ENCODE assay signal across 16 cellular contexts in the genomic region with DNA sequence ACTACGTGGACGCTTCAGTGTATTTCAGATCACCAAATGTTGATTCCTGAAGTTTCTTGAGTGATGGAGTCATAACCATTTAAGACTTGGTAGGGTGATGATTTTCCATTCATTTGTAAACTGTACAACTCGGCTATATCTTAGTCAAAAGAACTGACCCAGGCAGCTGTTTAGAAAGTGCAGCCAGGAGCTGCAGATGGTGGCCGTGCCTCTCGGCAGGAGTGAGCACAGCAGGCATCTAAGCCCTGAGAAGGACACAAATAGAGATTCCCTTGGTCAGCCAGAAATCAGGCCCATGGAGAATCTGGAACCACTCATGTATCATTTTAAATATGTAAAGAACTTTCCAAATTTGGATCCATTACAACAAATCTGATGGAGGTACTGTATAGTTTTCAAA.
"Had no signal": no experiment of that assay in that cellular context is flagged by ENCODE, and none has a peak within 500 bp of the region (broad histone marks: within the 10 kb centered on the region; RNA-seq: fewer than 3 reads in every experiment).

No MANE protein-coding gene starts in this region.

- ATAC-seq: left lobe of liver; pancreas; sciatic nerve; stimulated activated naive B cell treated with anti-CD40 and anti-IgM and Interleukin-4, amounts not matched to agents 10 μg/mL and 1 μg/mL and 100 μg/mL, for 72 hours had no signal

- FAIRE-seq: bronchial epithelial cell, kidney, pancreas, urothelium cell line had no signal

- DNase-seq: activated CD4-positive, alpha-beta T cell treated with anti-CD3 and anti-CD28 coated beads, Interleukin-2, amount 50 U/mL, for 1 hour; activated CD8-positive, alpha-beta memory T cell treated with anti-CD3 and anti-CD28 coated beads, Interleukin-2, amount 50 U/mL, for 4 hours; activated effector memory CD4-positive, alpha-beta T cell treated with anti-CD3 and anti-CD28 coated beads, Interleukin-2, amount 50 U/mL, for 16 hours; activated naive CD4-positive, alpha-beta T cell treated with anti-CD3 and anti-CD28 coated beads, Interleukin-2, amount 50 U/mL, for 16 hours; activated T-cell treated with anti-CD3 and anti-CD28 coated beads, Interleukin-2, amount 50 U/mL, for 48 hours; aorta; dorsolateral prefrontal cortex; kidney; naive B cell; pancreas; stimulated activated naive B cell treated with anti-CD40 and anti-IgM and Interleukin-4, amounts not matched to agents 10 μg/mL and 1 μg/mL and 100 μg/mL, for 72 hours had no signal

- H3K36me3 ChIP-seq: pancreas, tibial nerve had no signal

- H3K4me1 ChIP-seq: pancreas had no signal

- H3K27ac ChIP-seq: pancreas had no signal

- H3K27me3 ChIP-seq: dorsolateral prefrontal cortex, tibial nerve had no signal

- H3K9me3 ChIP-seq: pancreas, tibial nerve had no signal

- H3K4me3 ChIP-seq: dorsolateral prefrontal cortex, pancreas, tibial nerve had no signal
